ENCODE assay signal across 13 cellular contexts in genomic region chr17:74096456-74096855, GRCh38.
DNase-seq lines count a peak whose midpoint lies in the region; FAIRE-seq and TF ChIP-seq lines count a peak whose summit lies in the region.
"Had no signal": no experiment of that assay in that cellular context is flagged by ENCODE, and none has a peak within 500 bp of the region (broad histone marks: within the 10 kb centered on the region; RNA-seq: fewer than 3 reads in every experiment).

No MANE protein-coding gene starts in this region.

- H3K27ac ChIP-seq in transverse colon: no peak overlapping the region
- H3K27ac ChIP-seq: BLaER1 had no signal

- H3K9me3 ChIP-seq in transverse colon: no peaks in the 10 kb centered on the region
- H3K9me3 ChIP-seq: BLaER1, HAP-1 had no signal

- no peak for TF ChIP-seq EP300 in transverse colon (IDR thresholded peaks at IDR 0.05; ENCODE audit: low read depth)

- TF ChIP-seq POLR2A in transverse colon (IDR thresholded peaks at IDR 0.05): no peak

- H3K27me3 ChIP-seq in transverse colon: peaks cover 8% of the 10 kb centered on the region
- H3K27me3 ChIP-seq: BLaER1 had no signal

- no peaks in the 10 kb centered on the region for H3K4me1 ChIP-seq in transverse colon
- H3K4me1 ChIP-seq: HAP-1 had no signal

- intact Hi-C loops in transverse colon (cut with DNase I; ENCODE audit: low total_unique reads): no loop called here

- no peak overlapping the region for H3K4me3 ChIP-seq in transverse colon
- H3K4me3 ChIP-seq: BLaER1, HAP-1 had no signal

- H3K36me3 ChIP-seq in transverse colon: no peaks in the 10 kb centered on the region
- H3K36me3 ChIP-seq: BLaER1, HAP-1 had no signal

- FAIRE-seq in D721Med (lab: Jason Lieb, UNC): peak; percentile 6

- DNase-seq in D721Med (ENCODE audit: insufficient read length, low spot score) (no peak), NCI-H82 (lab: John Stamatoyannopoulos, UW) (peak; percentile 67), cerebellum (ENCODE audit: low spot score) (peak; percentile 47), retina (peak; percentile 18), OCI-M2 (lab: John Stamatoyannopoulos, UW; ENCODE audit: unreplicated experiment) (no peak), GOT3 (lab: John Stamatoyannopoulos, UW) (no peak), transverse colon (no peak)
- DNase-seq: 8988T; CD4-positive, alpha-beta memory T cell; DMS79; GF-D8 had no signal

- TF ChIP-seq CTCF in D721Med (IDR thresholded peaks at IDR 0.05; ENCODE audit: insufficient read depth, missing control alignments) (no peak), transverse colon (IDR thresholded peaks at IDR 0.05) (no peak)

- 53 to 79% methylated on average over 2 to 5 of the region's 5 CpGs for WGBS in transverse colon (ENCODE audit: low coverage in 1 of 2), 2 donors

- in situ Hi-C loops in transverse colon (cut with MboI; ENCODE audit: low pct_ligation_motif_present in 1 of 4, low pct_unique_long_range_greater_than_20kb in 1 of 4, low sequenced_read_pairs in 3 of 4): no loop called here

Comparison
In these comparisons a context has a peak if more than half of its experiments do, and no peak if none do; other contexts are left out.
1. DNase-seq: peak in NCI-H82 (single experiment), cerebellum (single experiment) and retina (single experiment); none in D721Med (single experiment), OCI-M2 (single experiment), GOT3 (single experiment) and transverse colon (single experiment).